12 cellular contexts compared by ENCODE assay signal in the genomic region with DNA sequence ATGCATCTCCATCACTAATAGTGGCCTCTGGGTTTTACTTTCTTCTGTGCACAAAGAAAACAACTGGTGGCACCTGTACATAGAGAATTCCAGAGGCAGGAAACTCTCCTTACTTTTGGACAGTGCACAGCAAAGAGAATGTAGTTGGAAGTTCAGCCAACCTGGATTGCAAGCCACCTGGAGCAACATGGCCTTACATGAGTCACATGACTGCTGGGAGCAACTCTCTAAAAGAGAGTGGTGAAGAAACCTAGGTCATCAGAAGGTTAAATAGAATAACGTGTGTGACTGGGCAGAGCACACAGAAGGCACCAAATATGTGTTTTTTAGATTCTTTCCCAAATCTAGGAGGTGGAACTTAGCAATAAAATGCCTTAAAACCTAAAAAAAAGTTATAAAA. TPM values are rescaled to one million over a fixed set of nuclear protein-coding genes. Genes with fewer than 3 reads are reported as not detected.
"Had no signal": no experiment of that assay in that cellular context is flagged by ENCODE, and none has a peak within 500 bp of the region (broad histone marks: within the 10 kb centered on the region; RNA-seq: fewer than 3 reads in every experiment).

No MANE protein-coding gene starts in this region.

RNA-seq across cellular contexts. Expression of gene CA4, which starts 41.5 kb away (rescaled TPM):
- total RNA-seq: activated B cell treated with CpG ODN at 0.5 μM for 24 hours; activated CD4-positive, alpha-beta memory T cell treated with anti-CD3 and anti-CD28 coated beads, Interleukin-2, amount 10 ng/mL, durations not matched to agents 7 days and 5 days; activated CD4-positive, alpha-beta T cell treated with anti-CD3 and anti-CD28 coated beads, Interleukin-2, amount 10 ng/mL, durations not matched to agents 7 days and 5 days; activated CD8-positive, alpha-beta memory T cell treated with anti-CD3 and anti-CD28 coated beads for 36 hours; activated naive CD4-positive, alpha-beta T cell treated with anti-CD3 and anti-CD28 coated beads for 36 hours; activated naive CD4-positive, alpha-beta T cell treated with anti-CD3 and anti-CD28 coated beads, Interleukin-2, amount 50 U/mL, for 72 hours; activated naive CD8-positive, alpha-beta T cell treated with anti-CD3 and anti-CD28 coated beads for 36 hours; activated T-cell treated with anti-CD3 and anti-CD28 coated beads, Interleukin-2, amount 50 U/mL, for 4 hours; activated T-cell treated with anti-CD3 and anti-CD28 coated beads, Interleukin-2, amount 50 U/mL, for 72 hours; activated T-helper 1 cell treated with anti-CD3 and anti-CD28 coated beads, Interleukin-12 subunit alpha, Interleukin-12 subunit beta, Interleukin-2, Interleukin-4 antibody, amounts not matched to agents 30 ng/mL and 10 ng/mL and 1 ng/mL, durations not matched to agents 14 hours and 24 hours and 36 hours; activated T-helper 17 cell treated with anti-CD3 and anti-CD28 coated beads, Interleukin-2, amount 50 U/mL, for 72 hours; astrocyte had no signal
